In genomic region chr1:26922201-26922729, GRCh38 we compare ENCODE assay signal across 9 cellular contexts. TPM values are rescaled to one million over a fixed set of nuclear protein-coding genes. Genes with fewer than 3 reads are reported as not detected.
DNase-seq lines count a peak whose midpoint lies in the region; ATAC-seq and TF ChIP-seq lines count a peak whose summit lies in the region.
"Had no signal": no experiment of that assay in that cellular context is flagged by ENCODE, and none has a peak within 500 bp of the region (broad histone marks: within the 10 kb centered on the region; RNA-seq: fewer than 3 reads in every experiment).

No MANE protein-coding gene starts in this region.

- peak overlapping the region; percentile 80 for H3K18ac ChIP-seq in H9 (ENCODE audit: insufficient read length, low read depth, low read length)

- no peak overlapping the region for H2BK120ac ChIP-seq in H9 (ENCODE audit: low read depth, low read length, poor library complexity, severe bottlenecking)

- no peak for ATAC-seq in GM19035 (IDR thresholded peaks at IDR 0.05; ENCODE audit: unreplicated experiment)

- peaks cover 13% of the 10 kb centered on the region for H3K79me1 ChIP-seq in H9 (ENCODE audit: insufficient read depth, low read depth, low read length, poor library complexity, severe bottlenecking)

- no peak for TF ChIP-seq POLR2A in suprapubic skin (IDR thresholded peaks at IDR 0.05)

- peaks cover 0 to 2% of the 10 kb centered on the region in 2 experiments; a peak in 1 of 5 replicates for H3K9me3 Mint-ChIP-seq in H9
- no peaks in the 10 kb centered on the region for H3K9me3 Mint-ChIP-seq in activated naive CD8-positive, alpha-beta T cell treated with anti-CD3 and anti-CD28 coated beads for 36 hours

- no peak overlapping the region for H2BK15ac ChIP-seq in H9 (ENCODE audit: low read depth, low read length)

- H3K79me2 ChIP-seq in H9 (ENCODE audit: insufficient read depth, low read length): peaks cover 15% of the 10 kb centered on the region; the same call in 1 of the 2 replicates

- no peak overlapping the region for H2BK5ac ChIP-seq in H9 (ENCODE audit: insufficient read length, low read length)

- no peak overlapping the region for H2BK12ac ChIP-seq in H9 (ENCODE audit: insufficient read length, low read depth, low read length)

- no peaks in the 10 kb centered on the region for H4K20me1 ChIP-seq in H9 (ENCODE audit: control insufficient read depth, insufficient read depth, insufficient read length)

- no peak overlapping the region for H3K56ac ChIP-seq in H9 (ENCODE audit: insufficient read length, low read depth, low read length)

- H3K36me3 ChIP-seq in kidney epithelial cell (ENCODE audit: control insufficient read depth, insufficient read depth, low read length) (no peaks in the 10 kb centered on the region), suprapubic skin (peaks cover 36% of the 10 kb centered on the region)

- no peak for TF ChIP-seq EP300 in suprapubic skin (IDR thresholded peaks at IDR 0.05)

- DNase-seq in ACHN (peak; percentile 20), H9 (no peak), kidney epithelial cell (ENCODE audit: low read depth) (no peak), suprapubic skin (ENCODE audit: low spot score in 2 of 2) (no peak), UCSD-AML1 (lab: John Stamatoyannopoulos, UW; ENCODE audit: unreplicated experiment) (no peak), NOMO-1 treated with DMSO at 0.1 percent for 48 hours (lab: John Stamatoyannopoulos, UW; ENCODE audit: unreplicated experiment) (no peak)
- no peak for DNase-seq in activated naive CD8-positive, alpha-beta T cell treated with anti-CD3 and anti-CD28 coated beads for 36 hours

- H3K14ac ChIP-seq in H9 (ENCODE audit: insufficient read depth, low read length): peak overlapping the region; percentile 91

- no CpG with 5 or more reads among the region's 17 CpGs for WGBS in H9 (ENCODE audit: extremely low coverage, insufficient read length, low lambda C conversion rate)
- 9% methylated on average over 17 of the region's 17 CpGs for WGBS in suprapubic skin

- H3K23me2 ChIP-seq in H9 (ENCODE audit: insufficient read length, low read depth, low read length, poor library complexity, severe bottlenecking): peaks cover 7% of the 10 kb centered on the region

- TF ChIP-seq CTCF in H9 (conservative IDR thresholded peaks at IDR 0.05) (no peak), kidney epithelial cell (IDR thresholded peaks at IDR 0.05; ENCODE audit: insufficient read depth, low read length, poor library complexity, severe bottlenecking) (no peak), suprapubic skin (IDR thresholded peaks at IDR 0.05) (no peak)

- H3K4me2 ChIP-seq in H9 (ENCODE audit: insufficient read depth, insufficient read length, low read length): peak overlapping the region; percentile 94

- no peak overlapping the region for H4K91ac ChIP-seq in H9 (ENCODE audit: insufficient read length, low read depth, low read length)

- H3K4me3 ChIP-seq in kidney epithelial cell (ENCODE audit: low read depth, low read length): peak overlapping the region; percentile 93
- H3K4me3 ChIP-seq in suprapubic skin: peak overlapping the region; percentile 96

- H3K9me3 ChIP-seq in H9 (ENCODE audit: control insufficient read depth, low read depth, low read length): no peaks in the 10 kb centered on the region
- H3K9me3 ChIP-seq in suprapubic skin: no peaks in the 10 kb centered on the region

- H2AK5ac ChIP-seq in H9 (ENCODE audit: insufficient read length, low read length): no peak overlapping the region

- H3K27ac ChIP-seq in H9 (ENCODE audit: insufficient read length, low read depth, low read length): no peak overlapping the region
- peak overlapping the region; percentile 90 for H3K27ac ChIP-seq in suprapubic skin

- H3K9ac ChIP-seq in H9 (ENCODE audit: extremely low read depth, insufficient read length, low read length): peak overlapping the region; percentile 83

- peak overlapping the region in 2 of 3 experiments; percentile 90 to 93; a peak in 4 of 7 replicates for H3K27ac Mint-ChIP-seq in H9
- peak overlapping the region; percentile 98 for H3K27ac Mint-ChIP-seq in activated naive CD8-positive, alpha-beta T cell treated with anti-CD3 and anti-CD28 coated beads for 36 hours

- H3K27me3 ChIP-seq in H9 (ENCODE audit: insufficient read depth, low read length) (no peaks in the 10 kb centered on the region), kidney epithelial cell (ENCODE audit: control insufficient read depth, insufficient read depth, low read length) (no peaks in the 10 kb centered on the region), suprapubic skin (no peaks in the 10 kb centered on the region)

- H3K23ac ChIP-seq in H9 (ENCODE audit: insufficient read length, low read depth, low read length): no peak overlapping the region

- H3K4me1 Mint-ChIP-seq in H9: peaks cover 18% of the 10 kb centered on the region in 2 experiments
- peaks cover 39% of the 10 kb centered on the region for H3K4me1 Mint-ChIP-seq in activated naive CD8-positive, alpha-beta T cell treated with anti-CD3 and anti-CD28 coated beads for 36 hours

- peaks cover 3% of the 10 kb centered on the region; the same call in 1 of the 2 replicates for H3K27me3 Mint-ChIP-seq in H9 (ENCODE audit: low read depth)
- H3K27me3 Mint-ChIP-seq in activated naive CD8-positive, alpha-beta T cell treated with anti-CD3 and anti-CD28 coated beads for 36 hours: peaks cover 4% of the 10 kb centered on the region

- peak overlapping the region; percentile 93 to 96 for H3K4me3 Mint-ChIP-seq in H9
- H3K4me3 Mint-ChIP-seq in activated naive CD8-positive, alpha-beta T cell treated with anti-CD3 and anti-CD28 coated beads for 36 hours: peak overlapping the region; percentile 96

- H4K8ac ChIP-seq in H9 (replicated peaks; ENCODE audit: insufficient read length, low read depth, low read length): no peak overlapping the region

- H3T11ph ChIP-seq in H9 (ENCODE audit: low read length): no peak overlapping the region

- no peak overlapping the region for H4K5ac ChIP-seq in H9 (ENCODE audit: insufficient read length, low read depth, low read length)

- H2AFZ ChIP-seq in H9 (ENCODE audit: low read length): no peak overlapping the region

- no peak overlapping the region for H2BK20ac ChIP-seq in H9 (ENCODE audit: low read depth, low read length, poor library complexity, severe bottlenecking)

- peaks cover 22 to 39% (median 34%) of the 10 kb centered on the region in 3 experiments; a peak in 6 of 7 replicates for H3K36me3 Mint-ChIP-seq in H9 (ENCODE audit: insufficient read depth in 1 of 3, low read depth in 3 of 3)
- peaks cover 36% of the 10 kb centered on the region for H3K36me3 Mint-ChIP-seq in activated naive CD8-positive, alpha-beta T cell treated with anti-CD3 and anti-CD28 coated beads for 36 hours

- peaks cover 3% of the 10 kb centered on the region; the same call in 1 of the 2 replicates for H3K4me1 ChIP-seq in H9 (ENCODE audit: insufficient read depth, low read length)
- H3K4me1 ChIP-seq in suprapubic skin: peaks cover 25% of the 10 kb centered on the region

- in situ Hi-C loops in ACHN (cut with HindIII; ENCODE audit: low pct_ligation_motif_present, low pct_unique_long_range_greater_than_20kb, low sequenced_read_pairs): no loop called here

- H3K4ac ChIP-seq in H9 (ENCODE audit: low read depth, low read length): peak overlapping the region; percentile 78; the same call in 1 of the 2 replicates

RNA-seq across cellular contexts. Expression of gene NUDC, which starts 0.7 kb away (rescaled TPM):
- total RNA-seq in H9 (2021) (118 and 120 TPM in 2 replicates), kidney epithelial cell (102 and 123 TPM in 2 replicates), suprapubic skin (10 to 100 TPM; 34.1 to 65.2 (median 46.5) TPM)
- 100 to 1,000 TPM; 146 to 147 TPM for total RNA-seq in activated naive CD8-positive, alpha-beta T cell treated with anti-CD3 and anti-CD28 coated beads for 36 hours

RNA-seq across cellular contexts. Expression of gene NR0B2, which starts 8.5 kb away (rescaled TPM):
- total RNA-seq in H9 (2021): not detected in 2 replicates
- not detected for total RNA-seq in activated naive CD8-positive, alpha-beta T cell treated with anti-CD3 and anti-CD28 coated beads for 36 hours
- total RNA-seq in kidney epithelial cell: not detected in 2 replicates
- not detected for total RNA-seq in suprapubic skin
- total RNA-seq: renal cortical epithelial cell had no signal

RNA-seq across cellular contexts. Expression of gene GPATCH3, which starts 22.0 kb away (rescaled TPM):
- total RNA-seq in H9 (2021) (19.4 and 21.2 TPM in 2 replicates), kidney epithelial cell (12.1 and 16.2 TPM in 2 replicates), suprapubic skin (10 to 100 TPM; 14.1 to 20.5 (median 15.8) TPM)
- total RNA-seq in activated naive CD8-positive, alpha-beta T cell treated with anti-CD3 and anti-CD28 coated beads for 36 hours: 10 to 100 TPM; 13.3 to 14.4 TPM

RNA-seq across cellular contexts. Expression of gene GPN2, which starts 32.2 kb away (rescaled TPM):
- total RNA-seq in H9 (2021) (44.3 and 47.8 TPM in 2 replicates), kidney epithelial cell (9.5 and 11.0 TPM in 2 replicates), suprapubic skin (10 to 100 TPM; 13.2 to 25.3 (median 18.8) TPM)
- total RNA-seq in activated naive CD8-positive, alpha-beta T cell treated with anti-CD3 and anti-CD28 coated beads for 36 hours: 10 to 100 TPM; 64.1 to 65.0 TPM

RNA-seq across cellular contexts. Expression of gene KDF1, which starts 38.0 kb away (rescaled TPM):
- total RNA-seq in H9 (2021) (17.6 and 19.5 TPM in 2 replicates), kidney epithelial cell (10.3 and 11.0 TPM in 2 replicates), suprapubic skin (10 to 100 TPM; 21.9 to 51.1 (median 41.5) TPM)
- under 1 TPM; 0.47 to 0.60 TPM for total RNA-seq in activated naive CD8-positive, alpha-beta T cell treated with anti-CD3 and anti-CD28 coated beads for 36 hours
